25 cellular contexts compared by ENCODE assay signal in the genomic region with DNA sequence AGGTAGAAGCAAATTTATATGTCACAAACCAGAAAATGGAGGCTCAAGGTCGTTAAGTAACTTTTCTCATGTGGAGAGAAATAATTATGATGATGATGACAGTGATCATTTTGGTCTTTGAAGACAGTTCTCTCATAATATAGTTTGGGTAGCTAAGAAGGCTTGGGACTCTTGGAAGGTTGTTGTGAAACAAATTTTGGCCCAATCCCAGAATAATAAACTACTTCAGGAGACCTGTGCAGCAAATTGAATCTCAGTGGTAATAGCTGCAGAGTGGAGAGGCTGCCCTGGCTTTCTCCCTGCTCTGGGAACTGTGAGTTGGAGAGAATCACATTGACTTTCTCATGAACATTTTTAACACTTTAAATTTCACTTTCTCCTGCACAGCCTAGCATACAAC.
"Had no signal": no experiment of that assay in that cellular context is flagged by ENCODE, and none has a peak within 500 bp of the region (broad histone marks: within the 10 kb centered on the region; RNA-seq: fewer than 3 reads in every experiment).

No MANE protein-coding gene starts in this region.

- ATAC-seq: activated T-helper 17 cell treated with anti-CD3 and anti-CD28 coated beads, Interleukin-2, amount 50 U/mL, for 72 hours; Panc1; Right ventricle myocardium inferior had no signal

- H3K27ac ChIP-seq: VCaP had no signal

- H3K9me3 ChIP-seq: SK-N-SH had no signal

- DNase-seq: activated CD4-positive, alpha-beta memory T cell treated with anti-CD3 and anti-CD28 coated beads for 36 hours; activated CD4-positive, alpha-beta T cell treated with anti-CD3 and anti-CD28 coated beads, Interleukin-2, amount 10 ng/mL, durations not matched to agents 7 days and 5 days; activated CD4-positive, CD25-positive, alpha-beta regulatory T cell; activated CD8-positive, alpha-beta memory T cell treated with anti-CD3 and anti-CD28 coated beads for 24 hours; activated gamma-delta T cell; activated naive CD4-positive, alpha-beta T cell treated with anti-CD3 and anti-CD28 coated beads for 36 hours; activated T-cell treated with anti-CD3 and anti-CD28 coated beads for 4 hours; activated T-cell treated with anti-CD3 and anti-CD28 coated beads, Interleukin-2, amount 50 U/mL, for 48 hours; aorta; MM.1S; NCI-H1105 treated with DMSO at 0.1 percent for 48 hours; NCI-H146; NCI-H187 treated with DMSO at 0.1 percent for 48 hours; NCI-H2171; NCI-H2227 treated with DMSO at 0.1 percent for 48 hours; NCI-H526 treated with DMSO at 0.1 percent for 48 hours; NCI-H82; OCI-M1; RPMI8226; SK-N-SH; T-helper 1 cell had no signal
